1 cellular context compared by ENCODE assay signal in genomic region chr17:18038861-18039534, GRCh38.
A peak's percentile ranks its signal among the peaks of the same experiment; 100 is the strongest.
TF ChIP-seq lines count a peak whose summit lies in the region.

Gene ATPAF2, minus strand, starts transcription at chr17:18039168. Its CDS starts 155 bp downstream, at chr17:18039013.
Gene GID4, plus strand, starts transcription at chr17:18039408. Its CDS starts 57 bp downstream, at chr17:18039465.

TF ChIP-seq in HepG2, 621 proteins besides CTCF, POLR2A, EP300 and RAD21 (continued from another document and continues in another):
- TF ChIP-seq, protein P1, sequence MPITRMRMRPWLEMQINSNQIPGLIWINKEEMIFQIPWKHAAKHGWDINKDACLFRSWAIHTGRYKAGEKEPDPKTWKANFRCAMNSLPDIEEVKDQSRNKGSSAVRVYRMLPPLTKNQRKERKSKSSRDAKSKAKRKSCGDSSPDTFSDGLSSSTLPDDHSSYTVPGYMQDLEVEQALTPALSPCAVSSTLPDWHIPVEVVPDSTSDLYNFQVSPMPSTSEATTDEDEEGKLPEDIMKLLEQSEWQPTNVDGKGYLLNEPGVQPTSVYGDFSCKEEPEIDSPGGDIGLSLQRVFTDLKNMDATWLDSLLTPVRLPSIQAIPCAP (CRISPR knock-in tag; IDR thresholded peaks at IDR 0.05; ENCODE audit: low read depth) = 0 out of 2 replicates have a peak, but pooled peaks have one; percentile 74
- TF ChIP-seq REXO4 (CRISPR knock-in tag; IDR thresholded peaks at IDR 0.05; ENCODE audit: borderline replicate concordance) = no peak
- peak; percentile 54 for TF ChIP-seq ZNF281 (CRISPR knock-in tag; IDR thresholded peaks at IDR 0.05; ENCODE audit: borderline replicate concordance)
- no peak for TF ChIP-seq DDIT3 (CRISPR knock-in tag; IDR thresholded peaks at IDR 0.05)
- no peak for TF ChIP-seq CENPT (CRISPR knock-in tag; IDR thresholded peaks at IDR 0.05; ENCODE audit: low read depth)
- no peak for TF ChIP-seq ZNF737 (CRISPR knock-in tag; IDR thresholded peaks at IDR 0.05; ENCODE audit: borderline replicate concordance)
- 0 out of 2 replicates have a peak, but pooled peaks have one; percentile 34 for TF ChIP-seq ZNF205 (CRISPR knock-in tag; IDR thresholded peaks at IDR 0.05)
- TF ChIP-seq ZNF710 (CRISPR knock-in tag; IDR thresholded peaks at IDR 0.05; ENCODE audit: borderline replicate concordance) = peak; percentile 73
- peak in 1 of 2 experiments; percentile 69; a peak in 2 of 4 replicates for TF ChIP-seq KLF16 (CRISPR knock-in tag; IDR thresholded peaks at IDR 0.05)
- TF ChIP-seq ZNF329 (CRISPR knock-in tag; IDR thresholded peaks at IDR 0.05; ENCODE audit: low read depth) = no peak
- peak; percentile 99 for TF ChIP-seq NFYB (CRISPR knock-in tag; IDR thresholded peaks at IDR 0.05)
- no peak; the same call in 1 of the 2 replicates for TF ChIP-seq AHR (CRISPR knock-in tag; IDR thresholded peaks at IDR 0.05)
- TF ChIP-seq, protein P2, sequence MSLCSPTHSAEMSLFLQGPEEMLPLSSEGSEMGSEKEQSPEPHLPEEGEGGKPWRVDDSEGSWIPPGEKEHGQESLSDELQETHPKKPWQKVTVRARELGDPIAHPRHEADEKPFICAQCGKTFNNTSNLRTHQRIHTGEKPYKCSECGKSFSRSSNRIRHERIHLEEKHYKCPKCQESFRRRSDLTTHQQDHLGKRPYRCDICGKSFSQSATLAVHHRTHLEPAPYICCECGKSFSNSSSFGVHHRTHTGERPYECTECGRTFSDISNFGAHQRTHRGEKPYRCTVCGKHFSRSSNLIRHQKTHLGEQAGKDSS (CRISPR knock-in tag; IDR thresholded peaks at IDR 0.05; ENCODE audit: borderline replicate concordance, low read depth) = peak; percentile 68; the same call in 1 of the 2 replicates
- TF ChIP-seq GPBP1L1 (CRISPR knock-in tag; IDR thresholded peaks at IDR 0.05) = no peak
- TF ChIP-seq JARID2 (CRISPR knock-in tag; IDR thresholded peaks at IDR 0.05; ENCODE audit: insufficient replicate concordance) = no peak
- TF ChIP-seq SAFB2 (CRISPR knock-in tag; IDR thresholded peaks at IDR 0.05; ENCODE audit: borderline replicate concordance, low read depth) = no peak
- TF ChIP-seq IKZF5 (CRISPR knock-in tag; IDR thresholded peaks at IDR 0.05) = peak; percentile 59; the same call in 1 of the 2 replicates
- TF ChIP-seq, protein P3, sequence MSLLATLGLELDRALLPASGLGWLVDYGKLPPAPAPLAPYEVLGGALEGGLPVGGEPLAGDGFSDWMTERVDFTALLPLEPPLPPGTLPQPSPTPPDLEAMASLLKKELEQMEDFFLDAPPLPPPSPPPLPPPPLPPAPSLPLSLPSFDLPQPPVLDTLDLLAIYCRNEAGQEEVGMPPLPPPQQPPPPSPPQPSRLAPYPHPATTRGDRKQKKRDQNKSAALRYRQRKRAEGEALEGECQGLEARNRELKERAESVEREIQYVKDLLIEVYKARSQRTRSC (CRISPR knock-in tag; IDR thresholded peaks at IDR 0.05; ENCODE audit: low read depth) = 0 out of 2 replicates have a peak, but pooled peaks have one; percentile 19
- no peak for TF ChIP-seq ZNF879 (CRISPR knock-in tag; IDR thresholded peaks at IDR 0.05)
- TF ChIP-seq ZSCAN9 (CRISPR knock-in tag; IDR thresholded peaks at IDR 0.05; ENCODE audit: borderline replicate concordance) = no peak
- TF ChIP-seq ZBTB2 (CRISPR knock-in tag; IDR thresholded peaks at IDR 0.05; ENCODE audit: low read depth) = 0 out of 2 replicates have a peak, but pooled peaks have one; percentile 43
- no peak for TF ChIP-seq ATAD3A (CRISPR knock-in tag; IDR thresholded peaks at IDR 0.05)
- TF ChIP-seq BCLAF1 (IDR thresholded peaks at IDR 0.05) = no peak
- no peak; the same call in none of the 2 replicates for TF ChIP-seq ZNF547 (CRISPR knock-in tag; IDR thresholded peaks at IDR 0.05)
- TF ChIP-seq RBM39 (IDR thresholded peaks at IDR 0.05; ENCODE audit: low read depth, low read length, poor library complexity, severe bottlenecking) = no peak
- TF ChIP-seq ZNF616 (CRISPR knock-in tag; IDR thresholded peaks at IDR 0.05; ENCODE audit: low read depth) = peak; percentile 16; the same call in 1 of the 2 replicates
- TF ChIP-seq PRPF4 (IDR thresholded peaks at IDR 0.05; ENCODE audit: low read depth, low read length, poor library complexity, severe bottlenecking) = no peak
- no peak for TF ChIP-seq MAFG (CRISPR knock-in tag; IDR thresholded peaks at IDR 0.05)
- TF ChIP-seq, protein P4, sequence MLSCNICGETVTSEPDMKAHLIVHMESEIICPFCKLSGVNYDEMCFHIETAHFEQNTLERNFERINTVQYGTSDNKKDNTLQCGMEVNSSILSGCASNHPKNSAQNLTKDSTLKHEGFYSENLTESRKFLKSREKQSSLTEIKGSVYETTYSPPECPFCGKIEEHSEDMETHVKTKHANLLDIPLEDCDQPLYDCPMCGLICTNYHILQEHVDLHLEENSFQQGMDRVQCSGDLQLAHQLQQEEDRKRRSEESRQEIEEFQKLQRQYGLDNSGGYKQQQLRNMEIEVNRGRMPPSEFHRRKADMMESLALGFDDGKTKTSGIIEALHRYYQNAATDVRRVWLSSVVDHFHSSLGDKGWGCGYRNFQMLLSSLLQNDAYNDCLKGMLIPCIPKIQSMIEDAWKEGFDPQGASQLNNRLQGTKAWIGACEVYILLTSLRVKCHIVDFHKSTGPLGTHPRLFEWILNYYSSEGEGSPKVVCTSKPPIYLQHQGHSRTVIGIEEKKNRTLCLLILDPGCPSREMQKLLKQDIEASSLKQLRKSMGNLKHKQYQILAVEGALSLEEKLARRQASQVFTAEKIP (CRISPR knock-in tag; IDR thresholded peaks at IDR 0.05; ENCODE audit: borderline replicate concordance) = no peak
- no peak for TF ChIP-seq RBM22 (optimal IDR thresholded peaks at IDR 0.05; ENCODE audit: low read length)
- TF ChIP-seq ISX (CRISPR knock-in tag; conservative IDR thresholded peaks at IDR 0.05) = no peak
- peak; percentile 42 for TF ChIP-seq POGZ (CRISPR knock-in tag; IDR thresholded peaks at IDR 0.05)
- TF ChIP-seq JUNB (CRISPR knock-in tag; IDR thresholded peaks at IDR 0.05; ENCODE audit: borderline replicate concordance) = no peak
- no peak for TF ChIP-seq SMAD9 (CRISPR knock-in tag; IDR thresholded peaks at IDR 0.05)
- no peak for TF ChIP-seq ZSCAN12 (CRISPR knock-in tag; IDR thresholded peaks at IDR 0.05)
- no peak for TF ChIP-seq ETS1 (CRISPR knock-in tag; IDR thresholded peaks at IDR 0.05)
- peak; percentile 72; the same call in 1 of the 2 replicates for TF ChIP-seq FOXC1 (CRISPR knock-in tag; IDR thresholded peaks at IDR 0.05; ENCODE audit: borderline replicate concordance)
